12 cellular contexts compared by ENCODE assay signal in the genomic region with DNA sequence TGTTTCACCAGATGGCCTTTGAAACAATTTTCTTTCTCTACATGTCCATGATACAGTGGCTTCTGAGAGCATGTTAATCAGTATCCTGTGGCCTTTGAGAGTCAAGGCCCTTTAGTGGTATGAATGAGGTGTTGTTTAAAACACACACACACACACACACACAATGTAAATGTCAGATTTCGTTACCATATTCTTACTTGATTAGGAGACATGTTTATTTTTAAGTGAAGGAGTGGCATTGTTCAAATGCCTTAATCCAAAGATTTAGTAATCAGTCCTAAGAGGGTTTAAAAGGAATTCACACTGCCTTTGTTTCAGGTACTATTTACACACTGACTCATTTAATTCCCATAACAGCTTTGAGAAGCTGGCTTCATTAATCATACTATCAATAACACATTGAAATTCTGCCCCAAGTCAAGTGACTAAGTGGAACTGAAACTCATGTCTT.
DNase-seq lines count a peak whose midpoint lies in the region; FAIRE-seq and TF ChIP-seq lines count a peak whose summit lies in the region.
"Had no signal": no experiment of that assay in that cellular context is flagged by ENCODE, and none has a peak within 500 bp of the region (broad histone marks: within the 10 kb centered on the region; RNA-seq: fewer than 3 reads in every experiment).

No MANE protein-coding gene starts in this region.

- no peak for TF ChIP-seq POLR2A in endothelial cell of umbilical vein (IDR thresholded peaks at IDR 0.05; ENCODE audit: low read depth, low read length)

- no peak overlapping the region for H3K23ac ChIP-seq in mesendoderm (ENCODE audit: low read length)

- WGBS in mesendoderm (ENCODE audit: extremely low coverage, insufficient coverage, low lambda C conversion rate), result no CpG with 5 or more reads among the region's 1 CpG

- H2AK5ac ChIP-seq in mesendoderm (ENCODE audit: low read length), result no peak overlapping the region

- no peaks in the 10 kb centered on the region for H3K9me1 ChIP-seq in endothelial cell of umbilical vein (replicated peaks; ENCODE audit: control insufficient read depth, extremely low read depth, insufficient read depth, low read length)

- H3K4me2 ChIP-seq in endothelial cell of umbilical vein (ENCODE audit: insufficient read depth, low read length) (no peak overlapping the region), mesendoderm (ENCODE audit: low read length) (no peak overlapping the region)

- POLR2A ChIA-PET in endothelial cell of umbilical vein (lab: Charles Lee), result no interaction called here

- peak overlapping the region; percentile 37 for H2AFZ ChIP-seq in endothelial cell of umbilical vein (ENCODE audit: low read depth, low read length)

- no peak overlapping the region for H4K8ac ChIP-seq in mesendoderm (ENCODE audit: low read depth, low read length)

- H3K79me1 ChIP-seq in mesendoderm (ENCODE audit: low read length), result no peaks in the 10 kb centered on the region

- no peaks in the 10 kb centered on the region for H4K20me1 ChIP-seq in endothelial cell of umbilical vein (replicated peaks; ENCODE audit: control insufficient read depth, extremely low read depth, insufficient read depth, low read length)

- H3K4me3 ChIP-seq in endothelial cell of umbilical vein (replicated peaks in 1 of 3; ENCODE audit: insufficient read depth in 1 of 3, low read depth in 1 of 3, low read length in 3 of 3) (no peak overlapping the region), mesendoderm (ENCODE audit: low read length) (no peak overlapping the region)
- H3K4me3 ChIP-seq: heart right ventricle, thyroid gland had no signal

- H3K27me3 ChIP-seq in endothelial cell of umbilical vein (ENCODE audit: control insufficient read depth in 2 of 2, insufficient read depth in 2 of 2, low read length in 2 of 2) (peaks cover 0 to under 1% of the 10 kb centered on the region in 2 experiments), mesendoderm (ENCODE audit: insufficient read depth, low read length, poor library complexity) (no peaks in the 10 kb centered on the region)
- H3K27me3 ChIP-seq: heart right ventricle, thyroid gland had no signal

- no peak overlapping the region for H3K56ac ChIP-seq in mesendoderm (ENCODE audit: low read length)

- H2BK120ac ChIP-seq in mesendoderm (ENCODE audit: low read depth, low read length), result no peak overlapping the region

- H3K79me2 ChIP-seq in endothelial cell of umbilical vein (ENCODE audit: control insufficient read depth, insufficient read depth, low read length), result no peaks in the 10 kb centered on the region
- no peaks in the 10 kb centered on the region for H3K79me2 ChIP-seq in mesendoderm (ENCODE audit: control insufficient read depth, insufficient read depth, low read length)

- H3K4ac ChIP-seq in mesendoderm (ENCODE audit: low read depth, low read length), result no peak overlapping the region

- no peak overlapping the region for H3K18ac ChIP-seq in mesendoderm (ENCODE audit: low read length)

- TF ChIP-seq CTCF in endothelial cell of umbilical vein (IDR thresholded peaks at IDR 0.05; ENCODE audit: extremely low read depth in 1 of 2, insufficient read depth in 1 of 2, low read depth in 1 of 2, low read length in 2 of 2), result no peak

- no peak overlapping the region for H4K5ac ChIP-seq in mesendoderm (ENCODE audit: low read length)

- H3K9me3 ChIP-seq in endothelial cell of umbilical vein (replicated peaks; ENCODE audit: control insufficient read depth, insufficient read depth, low read length), result no peaks in the 10 kb centered on the region
- H3K9me3 ChIP-seq: heart right ventricle, thyroid gland had no signal

- no TSS peak for BruUV-seq in endothelial cell of umbilical vein (replicated peaks; lab: Mats Ljungman, UMichigan)

- intact Hi-C loops in endothelial cell of umbilical vein (cut with micrococcal nuclease), result loop anchor here (10.0 kb wide), 1 partner anchor 46 kb away; no protein-coding TSS in a partner anchor

- H3K27ac ChIP-seq in endothelial cell of umbilical vein (ENCODE audit: insufficient read depth, low read depth, low read length) (no peak overlapping the region), mesendoderm (ENCODE audit: low read depth, low read length) (no peak overlapping the region)
- H3K27ac ChIP-seq: thyroid gland had no signal

- H2BK5ac ChIP-seq in mesendoderm (ENCODE audit: low read length), result no peak overlapping the region

- FAIRE-seq in endothelial cell of umbilical vein (lab: Jason Lieb, UNC), result peak; percentile 74

- H2BK15ac ChIP-seq in mesendoderm (replicated peaks; ENCODE audit: low read depth), result no peak overlapping the region

- dilution Hi-C loops in endothelial cell of umbilical vein (cut with MboI; ENCODE audit: extremely low pct_ligation_motif_present, low sequenced_read_pairs), result no loop called here

- in situ Hi-C loops in Caki2 (cut with HindIII; ENCODE audit: low pct_unique_long_range_greater_than_20kb, low sequenced_read_pairs), result loop anchor here (25.0 kb wide), 1 partner anchor 791 kb away; no protein-coding TSS in a partner anchor

- H3K4me1 ChIP-seq in endothelial cell of umbilical vein (ENCODE audit: control insufficient read depth, extremely low read depth, insufficient read depth, low read length) (peaks cover 4% of the 10 kb centered on the region), mesendoderm (ENCODE audit: control insufficient read depth, low read depth, low read length) (no peaks in the 10 kb centered on the region)
- H3K4me1 ChIP-seq: thyroid gland had no signal

- DNase-seq in Caki2 (ENCODE audit: low read depth), result peak; percentile 77
- DNase-seq in NCI-H524 treated with DMSO at 0.1 percent for 48 hours (lab: John Stamatoyannopoulos, UW), result peak; percentile 32
- peak; percentile 42 for DNase-seq in endothelial cell of umbilical vein (ENCODE audit: low read depth, low spot score)
- DNase-seq in mesendoderm, result peak; percentile 40
- DNase-seq in cerebellar nuclear complex (lab: John Stamatoyannopoulos, UW), result no peak
- no peak for DNase-seq in stimulated activated CD8-positive, alpha-beta memory T cell treated with anti-CD3 and anti-CD28 coated beads, Interleukin-4, amount 100 ng/mL, for 48 hours
- no peak for DNase-seq in NCI-H1436 (lab: John Stamatoyannopoulos, UW)
- no peak for DNase-seq in NCI-H446 (lab: John Stamatoyannopoulos, UW)
- DNase-seq: heart right ventricle, midbrain, NCI-H1436 treated with DMSO at 0.1 percent for 48 hours, thyroid gland had no signal

- H3K9ac ChIP-seq in endothelial cell of umbilical vein (replicated peaks; ENCODE audit: extremely low read depth, insufficient read depth, low read length) (no peak overlapping the region), mesendoderm (ENCODE audit: low read length) (no peak overlapping the region)

- H3K36me3 ChIP-seq in endothelial cell of umbilical vein (ENCODE audit: control insufficient read depth in 2 of 2, extremely low read depth in 1 of 2, insufficient read depth in 2 of 2, low read length in 2 of 2) (no peaks in the 10 kb centered on the region), mesendoderm (ENCODE audit: control insufficient read depth, insufficient read depth, low read length) (no peaks in the 10 kb centered on the region)
- H3K36me3 ChIP-seq: heart right ventricle, thyroid gland had no signal

- CTCF ChIA-PET in endothelial cell of umbilical vein (lab: Charles Lee), result interaction anchor here (15.1 kb wide), 1 partner anchor 548 kb away, joined by 255 read pairs; no protein-coding TSS in a partner anchor

TF ChIP-seq in endothelial cell of umbilical vein, 7 proteins besides CTCF, POLR2A, EP300 and RAD21:
- peak; percentile 33 for TF ChIP-seq JUN (IDR thresholded peaks at IDR 0.05; ENCODE audit: borderline replicate concordance, insufficient read depth, insufficient read length, low read depth)
- TF ChIP-seq, protein P1, sequence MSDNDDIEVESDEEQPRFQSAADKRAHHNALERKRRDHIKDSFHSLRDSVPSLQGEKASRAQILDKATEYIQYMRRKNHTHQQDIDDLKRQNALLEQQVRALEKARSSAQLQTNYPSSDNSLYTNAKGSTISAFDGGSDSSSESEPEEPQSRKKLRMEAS (IDR thresholded peaks at IDR 0.05; ENCODE audit: insufficient read depth, insufficient read length), result no peak

Comparison
In these comparisons a context has a peak if more than half of its experiments do, and no peak if none do; other contexts are left out.
1. DNase-seq: peak in Caki2 (single experiment), NCI-H524 treated with DMSO at 0.1 percent for 48 hours (single experiment), endothelial cell of umbilical vein (single experiment) and mesendoderm (single experiment); none in cerebellar nuclear complex (0 of 2), stimulated activated CD8-positive, alpha-beta memory T cell treated with anti-CD3 and anti-CD28 coated beads, Interleukin-4, amount 100 ng/mL, for 48 hours (single experiment), NCI-H1436 (single experiment) and NCI-H446 (0 of 2).